ENCODE assay signal across 30 cellular contexts in genomic region chr5:109252731-109253130, GRCh38.
"Had no signal": no experiment of that assay in that cellular context is flagged by ENCODE, and none has a peak within 500 bp of the region (broad histone marks: within the 10 kb centered on the region; RNA-seq: fewer than 3 reads in every experiment).

No MANE protein-coding gene starts in this region.

- DNase-seq: head of caudate nucleus; hippocampal formation; kidney; left colon; left lung; lower lobe of right lung; mammary epithelial cell; mesenchymal stem cell; naive B cell; natural killer cell; nephron progenitor cell; nucleus accumbens; pancreas; posterior cingulate gyrus; retina; right cardiac atrium; stimulated activated CD4-positive, alpha-beta T cell treated with anti-CD3 and anti-CD28 coated beads, Interleukin-12 subunit alpha, Interleukin-12 subunit beta, amount 100 ng/mL, for 4 hours; stimulated activated CD4-positive, alpha-beta T cell treated with anti-CD3 and anti-CD28 coated beads, Interleukin-15, amount 100 ng/mL, for 24 hours; stimulated activated CD4-positive, alpha-beta T cell treated with anti-CD3 and anti-CD28 coated beads, Interleukin-2, amount 100 ng/mL, for 24 hours; stimulated activated CD4-positive, alpha-beta T cell treated with anti-CD3 and anti-CD28 coated beads, Interleukin-4, amount 100 ng/mL, for 1 hour; stimulated activated naive B cell treated with anti-CD40 and anti-IgM and Interleukin-4, amounts not matched to agents 10 μg/mL and 1 μg/mL and 100 μg/mL, for 72 hours; stimulated activated naive CD8-positive, alpha-beta T cell treated with anti-CD3 and anti-CD28 coated beads, Interleukin-15, Interleukin-2, amounts not matched to agents 100 U/mL and 50 U/mL, for 24 hours; stomach; testis; thyroid gland; transverse colon had no signal

- H3K27ac ChIP-seq: left lung, lower lobe of right lung, pancreas, prostate gland, skin epidermis, stomach, testis, thyroid gland, transverse colon, upper lobe of left lung had no signal

- H3K4me1 ChIP-seq: left lung, lower lobe of right lung, pancreas, prostate gland, stomach, testis, thyroid gland, transverse colon, upper lobe of left lung had no signal

- H3K36me3 ChIP-seq: left lung, lower lobe of right lung, pancreas, prostate gland, stomach, thyroid gland, transverse colon, upper lobe of left lung had no signal

- H3K27me3 Mint-ChIP-seq: naive B cell; stimulated activated naive B cell treated with anti-CD40 and anti-IgM and Interleukin-4, amounts not matched to agents 10 μg/mL and 1 μg/mL and 100 μg/mL, for 72 hours had no signal

- H3K4me3 Mint-ChIP-seq: mesothelial cell of epicardium; naive B cell; natural killer cell; nephron progenitor cell; stimulated activated naive B cell treated with anti-CD40 and anti-IgM and Interleukin-4, amounts not matched to agents 10 μg/mL and 1 μg/mL and 100 μg/mL, for 72 hours had no signal

- H3K4me1 Mint-ChIP-seq: natural killer cell, nephron progenitor cell had no signal

- H3K9me3 Mint-ChIP-seq: natural killer cell; nephron progenitor cell; stimulated activated naive B cell treated with anti-CD40 and anti-IgM and Interleukin-4, amounts not matched to agents 10 μg/mL and 1 μg/mL and 100 μg/mL, for 72 hours had no signal

- H3K36me3 Mint-ChIP-seq: natural killer cell had no signal

- H3K27ac Mint-ChIP-seq: mesothelial cell of epicardium; natural killer cell; nephron progenitor cell; stimulated activated naive B cell treated with anti-CD40 and anti-IgM and Interleukin-4, amounts not matched to agents 10 μg/mL and 1 μg/mL and 100 μg/mL, for 72 hours had no signal

- ATAC-seq: left colon; left lung; lower lobe of right lung; pancreas; stimulated activated naive B cell treated with anti-CD40 and anti-IgM and Interleukin-4, amounts not matched to agents 10 μg/mL and 1 μg/mL and 100 μg/mL, for 72 hours; stimulated activated naive CD8-positive, alpha-beta T cell treated with anti-CD3 and anti-CD28 coated beads, Interleukin-15, Interleukin-2, amounts not matched to agents 100 U/mL and 50 U/mL, for 24 hours had no signal

- H3K4me3 ChIP-seq: left lung, lower lobe of right lung, pancreas, prostate gland, skin epidermis, stomach, testis, thyroid gland, transverse colon, upper lobe of left lung had no signal

- H3K27me3 ChIP-seq: left lung, pancreas, stomach, testis, thyroid gland, transverse colon, upper lobe of left lung had no signal

- H3K9me3 ChIP-seq: left lung, lower lobe of right lung, pancreas, prostate gland, stomach, testis, thyroid gland, transverse colon, upper lobe of left lung had no signal
